ENCODE assay signal across 10 cellular contexts in the genomic region with DNA sequence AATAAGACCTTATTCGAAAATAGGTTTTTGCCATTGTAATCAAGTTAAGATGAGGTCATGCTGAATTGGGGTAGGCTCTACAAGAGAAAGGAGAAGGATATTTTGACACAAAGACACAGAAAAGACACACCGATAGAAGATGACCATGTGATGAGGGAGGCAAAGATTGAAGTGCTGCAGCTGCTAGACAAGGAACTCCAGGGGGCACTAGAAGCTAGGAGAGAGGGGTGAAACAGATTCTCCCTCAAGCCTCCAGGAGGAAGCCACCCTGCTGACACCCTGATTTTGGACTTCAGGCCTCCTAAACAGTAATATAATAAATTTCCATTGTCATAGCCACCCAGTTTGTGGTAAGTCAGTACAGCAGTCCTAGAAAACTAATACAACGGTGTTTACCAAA.
DNase-seq lines count a peak whose midpoint lies in the region; ATAC-seq and TF ChIP-seq lines count a peak whose summit lies in the region.
"Had no signal": no experiment of that assay in that cellular context is flagged by ENCODE, and none has a peak within 500 bp of the region (broad histone marks: within the 10 kb centered on the region; RNA-seq: fewer than 3 reads in every experiment).

No MANE protein-coding gene starts in this region.

- no peaks in the 10 kb centered on the region for H3K4me1 Mint-ChIP-seq in naive thymus-derived CD4-positive, alpha-beta T cell

- peaks cover 0 to 2% (median 0%) of the 10 kb centered on the region in 11 donors for H3K9me3 Mint-ChIP-seq in naive thymus-derived CD4-positive, alpha-beta T cell

- no peak overlapping the region for H2AFZ ChIP-seq in GM23248
- H2AFZ ChIP-seq in OCI-LY1 (ENCODE audit: low read length): no peak overlapping the region

- H3K4me2 ChIP-seq in GM23248 (ENCODE audit: unreplicated experiment) (no peak overlapping the region), OCI-LY1 (ENCODE audit: low read length) (no peak overlapping the region)

- H3F3A ChIP-seq in GM23248 (ENCODE audit: insufficient read depth): no peaks in the 10 kb centered on the region
- no peaks in the 10 kb centered on the region for H3F3A ChIP-seq in OCI-LY1 (ENCODE audit: insufficient read depth, low read length)

- TF ChIP-seq CTCF in OCI-LY1 (IDR thresholded peaks at IDR 0.05; ENCODE audit: low read length): peak; percentile 51; the same call in 1 of the 2 replicates
- peak; percentile 19 for TF ChIP-seq CTCF in foreskin fibroblast (IDR thresholded peaks at IDR 0.05; ENCODE audit: low read depth, low read length)
- TF ChIP-seq CTCF in suprapubic skin (IDR thresholded peaks at IDR 0.05): no peak

- ATAC-seq in HG02870 (IDR thresholded peaks at IDR 0.05; ENCODE audit: unreplicated experiment): no peak
- ATAC-seq in naive thymus-derived CD4-positive, alpha-beta T cell: no peak

- H3K27ac Mint-ChIP-seq in naive thymus-derived CD4-positive, alpha-beta T cell: no peak overlapping the region

- no peaks in the 10 kb centered on the region for H3K36me3 Mint-ChIP-seq in naive thymus-derived CD4-positive, alpha-beta T cell

- H4K20me1 ChIP-seq in GM23248 (ENCODE audit: insufficient read depth) (no peaks in the 10 kb centered on the region), OCI-LY1 (ENCODE audit: insufficient read depth, low read length) (no peaks in the 10 kb centered on the region)

- H3K79me2 ChIP-seq in GM23248 (ENCODE audit: insufficient read depth) (no peaks in the 10 kb centered on the region), OCI-LY1 (ENCODE audit: insufficient read depth, low read length) (no peaks in the 10 kb centered on the region)

- no peak for TF ChIP-seq EP300 in suprapubic skin (IDR thresholded peaks at IDR 0.05)

- H3K27ac ChIP-seq in GM23248 (no peak overlapping the region), OCI-LY1 (ENCODE audit: low read depth, low read length, poor library complexity, severe bottlenecking) (no peak overlapping the region), suprapubic skin (no peak overlapping the region)
- H3K27ac ChIP-seq in naive thymus-derived CD4-positive, alpha-beta T cell (ENCODE audit: low read depth, low read length): no peak overlapping the region

- H3K27me3 ChIP-seq in GM23248 (replicated peaks; ENCODE audit: insufficient read depth): no peaks in the 10 kb centered on the region
- no peaks in the 10 kb centered on the region for H3K27me3 ChIP-seq in OCI-LY1 (ENCODE audit: insufficient read depth, low read length)
- H3K27me3 ChIP-seq in suprapubic skin: no peaks in the 10 kb centered on the region
- no peaks in the 10 kb centered on the region for H3K27me3 ChIP-seq in naive thymus-derived CD4-positive, alpha-beta T cell (ENCODE audit: control insufficient read depth in 2 of 2, insufficient read depth in 2 of 2, low read length in 2 of 2)

- CTCF ChIA-PET in naive thymus-derived CD4-positive, alpha-beta T cell (lab: Charles Lee): no interaction called here

- no peaks in the 10 kb centered on the region for H3K36me3 ChIP-seq in GM23248 (ENCODE audit: low read depth)
- H3K36me3 ChIP-seq in OCI-LY1 (ENCODE audit: insufficient read depth, low read length): no peaks in the 10 kb centered on the region
- H3K36me3 ChIP-seq in suprapubic skin: no peaks in the 10 kb centered on the region
- H3K36me3 ChIP-seq in naive thymus-derived CD4-positive, alpha-beta T cell (ENCODE audit: control insufficient read depth in 2 of 3, insufficient read depth in 3 of 3, low read length in 3 of 3): no peaks in the 10 kb centered on the region

- DNase-seq in COR-L47 (lab: John Stamatoyannopoulos, UW) (peak; percentile 23), GM23248 (peak; percentile 38), foreskin fibroblast (no peak), 8988T (no peak), suprapubic skin (ENCODE audit: low spot score in 2 of 2) (no peak)
- no peak for DNase-seq in naive thymus-derived CD4-positive, alpha-beta T cell
- DNase-seq: head of caudate nucleus, small intestine had no signal

- in situ Hi-C loops in GM23248 (cut with MboI): no loop called here

- H3K4me1 ChIP-seq in GM23248 (ENCODE audit: insufficient read depth) (no peaks in the 10 kb centered on the region), OCI-LY1 (ENCODE audit: insufficient read depth, low read length, severe bottlenecking) (no peaks in the 10 kb centered on the region), suprapubic skin (no peaks in the 10 kb centered on the region)
- no peaks in the 10 kb centered on the region for H3K4me1 ChIP-seq in naive thymus-derived CD4-positive, alpha-beta T cell (ENCODE audit: control insufficient read depth in 2 of 2, insufficient read depth in 2 of 2, low read length in 2 of 2)

- 57 to 65% methylated on average over 3 of the region's 3 CpGs for WGBS in GM23248 (ENCODE audit: low coverage in 1 of 2, low lambda C conversion rate in 2 of 2, missing lambda C conversion rate in 2 of 2), 2 experiments
- 94% methylated on average over 3 of the region's 3 CpGs for WGBS in suprapubic skin

- H3K27me3 Mint-ChIP-seq in naive thymus-derived CD4-positive, alpha-beta T cell: peaks cover 2 to 16% (median 4%) of the 10 kb centered on the region in 5 donors

- POLR2A ChIA-PET in naive thymus-derived CD4-positive, alpha-beta T cell (lab: Charles Lee): no interaction called here

- TF ChIP-seq POLR2A in suprapubic skin (IDR thresholded peaks at IDR 0.05): no peak

- H3K9ac ChIP-seq in GM23248 (no peak overlapping the region), OCI-LY1 (ENCODE audit: low read length) (no peak overlapping the region)

- intact Hi-C loops in naive thymus-derived CD4-positive, alpha-beta T cell (cut with micrococcal nuclease): no loop called here

- H3K9me3 ChIP-seq in GM23248 (ENCODE audit: low read depth): no peaks in the 10 kb centered on the region
- no peaks in the 10 kb centered on the region for H3K9me3 ChIP-seq in OCI-LY1 (ENCODE audit: low read length)
- H3K9me3 ChIP-seq in suprapubic skin: no peaks in the 10 kb centered on the region
- no peaks in the 10 kb centered on the region for H3K9me3 ChIP-seq in naive thymus-derived CD4-positive, alpha-beta T cell (ENCODE audit: control insufficient read depth in 2 of 3, low read length in 3 of 3)

- H3K4me3 ChIP-seq in GM23248 (no peak overlapping the region), OCI-LY1 (ENCODE audit: low read depth, low read length, poor library complexity, severe bottlenecking) (no peak overlapping the region), foreskin fibroblast (ENCODE audit: low read depth in 1 of 2, low read length in 2 of 2) (no peak overlapping the region), suprapubic skin (no peak overlapping the region)
- H3K4me3 ChIP-seq in naive thymus-derived CD4-positive, alpha-beta T cell (ENCODE audit: low read length): no peak overlapping the region

- no peak overlapping the region for H3K4me3 Mint-ChIP-seq in naive thymus-derived CD4-positive, alpha-beta T cell

- no peaks in the 10 kb centered on the region for H3K9me2 ChIP-seq in GM23248 (ENCODE audit: insufficient read depth)
- no peaks in the 10 kb centered on the region for H3K9me2 ChIP-seq in OCI-LY1 (ENCODE audit: low read depth, low read length)

Comparison
In these comparisons a context has a peak if more than half of its experiments do, and no peak if none do; other contexts are left out.
1. DNase-seq: peak in COR-L47 (single experiment) and GM23248 (single experiment); none in foreskin fibroblast (0 of 2), 8988T (single experiment), suprapubic skin (0 of 2) and naive thymus-derived CD4-positive, alpha-beta T cell (0 of 9).
2. CTCF ChIP-seq: peak in OCI-LY1 (single experiment) and foreskin fibroblast (single experiment); none in suprapubic skin (0 of 2).